ENCODE assay signal across 9 cellular contexts in the genomic region with DNA sequence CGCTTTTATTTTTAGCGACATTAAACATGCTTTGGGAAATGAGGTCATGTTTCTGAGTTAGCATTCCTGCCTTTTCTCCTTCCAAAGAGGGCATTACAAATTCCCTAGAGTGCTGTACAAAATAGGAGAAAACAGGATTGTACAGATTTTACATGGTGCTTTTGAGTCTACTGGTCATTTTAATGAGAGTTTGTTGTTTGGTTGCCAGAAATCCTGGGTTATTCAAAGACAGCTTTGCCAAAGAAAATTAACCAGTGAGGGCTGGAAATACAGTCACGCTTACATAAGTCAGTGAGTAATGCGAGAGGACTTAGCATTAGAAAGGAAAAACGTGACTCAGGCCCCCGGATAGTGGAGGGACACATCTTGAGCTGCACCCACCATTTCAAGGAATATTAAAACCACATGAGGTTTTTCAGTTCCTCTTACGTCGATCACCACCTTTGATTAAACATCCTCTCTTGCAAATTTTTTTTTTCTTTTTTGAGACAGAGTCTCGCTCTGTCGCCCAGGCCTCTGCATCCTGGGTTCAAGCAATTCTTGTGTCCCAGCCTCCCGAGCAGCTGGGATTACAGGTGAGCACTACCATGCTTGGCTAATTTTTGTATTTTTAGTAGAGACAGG. TPM values are rescaled to one million over a fixed set of nuclear protein-coding genes. Genes with fewer than 3 reads are reported as not detected.
DNase-seq lines count a peak whose midpoint lies in the region; ATAC-seq and TF ChIP-seq lines count a peak whose summit lies in the region.
"Had no signal": no experiment of that assay in that cellular context is flagged by ENCODE, and none has a peak within 500 bp of the region (broad histone marks: within the 10 kb centered on the region; RNA-seq: fewer than 3 reads in every experiment).

No MANE protein-coding gene starts in this region.

- H3K27me3 ChIP-seq in HUES6 (ENCODE audit: control insufficient read depth, insufficient read depth, low read length): no peaks in the 10 kb centered on the region
- no peaks in the 10 kb centered on the region for H3K27me3 ChIP-seq in endodermal cell (ENCODE audit: control insufficient read depth, insufficient read depth, low read length, poor library complexity, severe bottlenecking)

- H3K27me3 Mint-ChIP-seq in endodermal cell (ENCODE audit: insufficient read depth): peaks cover 2% of the 10 kb centered on the region

- H3K4me3 Mint-ChIP-seq in endodermal cell: no peak overlapping the region

- peak overlapping the region; percentile 21 for H3K27ac Mint-ChIP-seq in endodermal cell

- intact Hi-C loops in sciatic nerve (cut with DNase I): no loop called here

- H3K36me3 Mint-ChIP-seq in endodermal cell (ENCODE audit: low read depth): no peaks in the 10 kb centered on the region

- H3K9me3 Mint-ChIP-seq in endodermal cell: no peaks in the 10 kb centered on the region

- H3K36me3 ChIP-seq in HUES6 (ENCODE audit: control insufficient read depth, insufficient read depth, low read length) (peaks cover under 1% of the 10 kb centered on the region; the same call in 1 of the 2 replicates), endodermal cell (ENCODE audit: control insufficient read depth, insufficient read depth, low read length) (no peaks in the 10 kb centered on the region)

- H3K27ac ChIP-seq in HUES6 (ENCODE audit: low read depth, low read length): peak overlapping the region; percentile 66; the same call in 1 of the 2 replicates
- H3K27ac ChIP-seq in endodermal cell (ENCODE audit: low read depth, low read length): no peak overlapping the region
- H3K27ac ChIP-seq: 22Rv1 had no signal

- ATAC-seq in sciatic nerve: peak; percentile 64
- no peak for ATAC-seq in HG03521 (IDR thresholded peaks at IDR 0.05; ENCODE audit: unreplicated experiment)

- no peak for TF ChIP-seq CTCF in endodermal cell (conservative IDR thresholded peaks at IDR 0.05)

- H3K4me3 ChIP-seq in HUES6 (ENCODE audit: low read depth, low read length): no peak overlapping the region
- no peak overlapping the region for H3K4me3 ChIP-seq in endodermal cell (ENCODE audit: low read length)

- peaks cover 39% of the 10 kb centered on the region for H3K4me1 ChIP-seq in HUES6 (ENCODE audit: control insufficient read depth, insufficient read depth, low read length)
- no peaks in the 10 kb centered on the region for H3K4me1 ChIP-seq in endodermal cell (ENCODE audit: control insufficient read depth, insufficient read depth, low read length)

- peaks cover 3% of the 10 kb centered on the region for H3K4me1 Mint-ChIP-seq in endodermal cell

- no peak overlapping the region for H3K9ac ChIP-seq in HUES6 (ENCODE audit: low read length)
- no peak overlapping the region for H3K9ac ChIP-seq in endodermal cell (ENCODE audit: extremely low read depth, low read length, poor library complexity, severe bottlenecking)

- peak; percentile 18 for DNase-seq in DMS 273 (lab: John Stamatoyannopoulos, UW; ENCODE audit: unreplicated experiment)
- no peak for DNase-seq in DMS 273 treated with DMSO at 0.1 percent for 48 hours (lab: John Stamatoyannopoulos, UW)
- peak; percentile 35 for DNase-seq in activated CD4-positive, alpha-beta T cell treated with anti-CD3 and anti-CD28 coated beads, Interleukin-2, amount 50 U/mL, for 1 hour
- DNase-seq in endodermal cell: no peak
- DNase-seq in sciatic nerve (ENCODE audit: low spot score): no peak
- DNase-seq in SHP77 (lab: John Stamatoyannopoulos, UW): no peak

- WGBS in endodermal cell (ENCODE audit: insufficient coverage in 1 of 2, insufficient read length in 1 of 2), 2 experiments: 80 to 84% methylated on average over 10 to 11 of the region's 11 CpGs

- H3K9me3 ChIP-seq in HUES6 (ENCODE audit: control insufficient read depth, insufficient read depth, low read depth, low read length) (no peaks in the 10 kb centered on the region), endodermal cell (ENCODE audit: control insufficient read depth, low read length) (no peaks in the 10 kb centered on the region)

RNA-seq across cellular contexts. Expression of gene SACS, which starts 55.4 kb away (rescaled TPM):
- 10 to 100 TPM; 17.6 to 22.3 TPM for total RNA-seq in endodermal cell
- polyA plus RNA-seq in endodermal cell (2013, experiment 1 of 2): 30.8 TPM
- polyA plus RNA-seq in endodermal cell (2013, experiment 2 of 2): 33.2 TPM
- 18.1 TPM for total RNA-seq in sciatic nerve

Comparison
In these comparisons a context has a peak if more than half of its experiments do, and no peak if none do; other contexts are left out.
1. DNase-seq: peak in DMS 273 (single experiment) and activated CD4-positive, alpha-beta T cell treated with anti-CD3 and anti-CD28 coated beads, Interleukin-2, amount 50 U/mL, for 1 hour (single experiment); none in DMS 273 treated with DMSO at 0.1 percent for 48 hours (single experiment), endodermal cell (single experiment), sciatic nerve (single experiment) and SHP77 (0 of 2).